19 cellular contexts compared by ENCODE assay signal in the genomic region with DNA sequence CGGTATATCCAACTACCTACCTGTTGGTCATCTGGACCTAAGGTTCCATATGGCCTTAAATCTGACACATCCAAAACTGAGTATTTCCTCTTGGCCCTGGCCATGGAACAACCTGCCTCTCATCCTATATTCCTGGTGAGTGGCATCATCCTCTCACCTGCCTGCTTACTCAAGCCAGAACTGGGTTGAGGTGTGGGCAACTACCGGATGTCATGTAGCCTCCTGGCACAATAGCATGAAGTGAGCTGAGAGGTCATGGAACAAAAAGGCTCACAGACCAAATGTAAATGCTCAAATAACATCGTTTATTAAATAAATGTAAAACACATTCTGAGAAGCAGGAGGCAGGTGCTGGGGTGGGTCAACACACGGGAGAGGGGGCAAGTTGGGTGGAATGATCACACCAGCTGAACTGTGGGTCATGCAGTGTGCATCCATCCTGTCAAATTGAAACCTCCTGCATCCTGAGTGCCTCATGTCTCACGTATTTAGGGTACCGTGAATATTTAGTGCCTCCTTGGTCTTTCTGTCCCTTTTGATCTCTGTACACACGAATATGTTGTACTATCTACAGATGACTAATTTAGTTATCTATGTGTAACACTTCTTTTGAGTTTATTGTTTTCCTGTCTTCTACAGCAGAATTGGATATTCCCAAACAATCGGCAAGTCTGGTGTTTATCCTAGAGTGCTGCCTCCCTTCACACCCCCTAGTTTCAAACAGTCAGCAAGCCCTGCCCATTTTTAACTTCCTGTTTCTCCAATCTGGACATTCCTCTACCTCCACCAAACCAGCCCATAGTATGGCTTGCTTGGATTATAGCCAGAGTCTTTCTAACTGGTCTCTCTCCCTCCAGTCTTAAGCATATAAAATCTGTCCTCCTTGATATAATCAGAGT. TPM values are rescaled to one million over a fixed set of nuclear protein-coding genes. Genes with fewer than 3 reads are reported as not detected.
A peak's percentile ranks its signal among the peaks of the same experiment; 100 is the strongest.
DNase-seq lines count a peak whose midpoint lies in the region; ATAC-seq and TF ChIP-seq lines count a peak whose summit lies in the region.
"Had no signal": no experiment of that assay in that cellular context is flagged by ENCODE, and none has a peak within 500 bp of the region (broad histone marks: within the 10 kb centered on the region; RNA-seq: fewer than 3 reads in every experiment).

No MANE protein-coding gene starts in this region.

- peak overlapping the region; percentile 2 for H3K27ac Mint-ChIP-seq in activated CD8-positive, alpha-beta memory T cell treated with anti-CD3 and anti-CD28 coated beads, Interleukin-2, amount 10 ng/mL, durations not matched to agents 7 days and 5 days
- peak overlapping the region; percentile 2 for H3K27ac Mint-ChIP-seq in stimulated activated naive B cell treated with anti-CD40 and anti-IgM and Interleukin-4, amounts not matched to agents 10 μg/mL and 1 μg/mL and 100 μg/mL, for 72 hours

- no peaks in the 10 kb centered on the region for H3K27me3 Mint-ChIP-seq in activated CD8-positive, alpha-beta memory T cell treated with anti-CD3 and anti-CD28 coated beads, Interleukin-2, amount 10 ng/mL, durations not matched to agents 7 days and 5 days
- no peaks in the 10 kb centered on the region for H3K27me3 Mint-ChIP-seq in stimulated activated naive B cell treated with anti-CD40 and anti-IgM and Interleukin-4, amounts not matched to agents 10 μg/mL and 1 μg/mL and 100 μg/mL, for 72 hours

- TF ChIP-seq CTCF in colonic mucosa (IDR thresholded peaks at IDR 0.05): no peak

- intact Hi-C loops in colonic mucosa (cut with DNase I): no loop called here

- H3K36me3 Mint-ChIP-seq in activated CD8-positive, alpha-beta memory T cell treated with anti-CD3 and anti-CD28 coated beads, Interleukin-2, amount 10 ng/mL, durations not matched to agents 7 days and 5 days: no peaks in the 10 kb centered on the region
- H3K36me3 Mint-ChIP-seq in stimulated activated naive B cell treated with anti-CD40 and anti-IgM and Interleukin-4, amounts not matched to agents 10 μg/mL and 1 μg/mL and 100 μg/mL, for 72 hours: peaks cover 0 to 4% of the 10 kb centered on the region in 2 donors

- H3K4me3 ChIP-seq in colonic mucosa: no peak overlapping the region
- H3K4me3 ChIP-seq: SJSA1, uterus had no signal

- no peaks in the 10 kb centered on the region for H3K36me3 ChIP-seq in colonic mucosa
- H3K36me3 ChIP-seq: SJSA1, uterus had no signal

- H3K4me1 ChIP-seq in colonic mucosa: peaks cover 8% of the 10 kb centered on the region
- H3K4me1 ChIP-seq: uterus had no signal

- CTCF ChIA-PET in activated CD8-positive, alpha-beta memory T cell treated with anti-CD3 and anti-CD28 coated beads, Interleukin-2, amount 10 ng/mL, durations not matched to agents 7 days and 5 days (lab: Charles Lee): interaction anchor here (1.0 kb wide), 1 partner anchor 41 kb away, joined by 4 read pairs; no protein-coding TSS in a partner anchor

- DNase-seq in activated CD8-positive, alpha-beta memory T cell treated with anti-CD3 and anti-CD28 coated beads, Interleukin-2, amount 10 ng/mL, durations not matched to agents 7 days and 5 days: no peak
- no peak for DNase-seq in activated CD8-positive, alpha-beta memory T cell treated with anti-CD3 and anti-CD28 coated beads, Interleukin-2, amount 50 U/mL, for 4 hours
- DNase-seq in NCI-H2196 treated with DMSO at 0.1 percent for 48 hours (lab: John Stamatoyannopoulos, UW; ENCODE audit: unreplicated experiment) (peak; percentile 42), colonic mucosa (peak; percentile 58), activated gamma-delta T cell treated with Interleukin-2 at 50 U/mL for 16 hours (no peak)
- DNase-seq in stimulated activated naive B cell treated with anti-CD40 and anti-IgM and Interleukin-4, amounts not matched to agents 10 μg/mL and 1 μg/mL and 100 μg/mL, for 72 hours: no peak
- DNase-seq in activated effector memory CD4-positive, alpha-beta T cell treated with Interleukin-2 at 50 U/mL for 16 hours: no peak
- DNase-seq: activated T-cell treated with anti-CD3 and anti-CD28 coated beads, Interleukin-2, amount 50 U/mL, for 1 hour; DMS 273 treated with DMSO at 0.1 percent for 48 hours; H7; NCI-H1048; NCI-H69; uterus had no signal

- no peak overlapping the region for H3K9ac ChIP-seq in colonic mucosa (ENCODE audit: low read depth in 2 of 2, low read length in 2 of 2)

- H3K9me3 ChIP-seq in colonic mucosa: no peaks in the 10 kb centered on the region
- H3K9me3 ChIP-seq: SJSA1, uterus had no signal

- no peak overlapping the region for H3K4me3 Mint-ChIP-seq in activated CD8-positive, alpha-beta memory T cell treated with anti-CD3 and anti-CD28 coated beads, Interleukin-2, amount 10 ng/mL, durations not matched to agents 7 days and 5 days
- no peak overlapping the region for H3K4me3 Mint-ChIP-seq in stimulated activated naive B cell treated with anti-CD40 and anti-IgM and Interleukin-4, amounts not matched to agents 10 μg/mL and 1 μg/mL and 100 μg/mL, for 72 hours

- H3K9me3 Mint-ChIP-seq in activated CD8-positive, alpha-beta memory T cell treated with anti-CD3 and anti-CD28 coated beads, Interleukin-2, amount 10 ng/mL, durations not matched to agents 7 days and 5 days (ENCODE audit: low read depth): no peaks in the 10 kb centered on the region
- H3K9me3 Mint-ChIP-seq in stimulated activated naive B cell treated with anti-CD40 and anti-IgM and Interleukin-4, amounts not matched to agents 10 μg/mL and 1 μg/mL and 100 μg/mL, for 72 hours: no peaks in the 10 kb centered on the region

- peak; percentile 38 for ATAC-seq in activated CD8-positive, alpha-beta memory T cell treated with anti-CD3 and anti-CD28 coated beads, Interleukin-2, amount 10 ng/mL, durations not matched to agents 7 days and 5 days
- ATAC-seq in stimulated activated naive B cell treated with anti-CD40 and anti-IgM and Interleukin-4, amounts not matched to agents 10 μg/mL and 1 μg/mL and 100 μg/mL, for 72 hours (replicated peaks): peak in 1 of 2 donors; percentile 17
- no peak for ATAC-seq in GM21619 (IDR thresholded peaks at IDR 0.05; ENCODE audit: unreplicated experiment)

- no peaks in the 10 kb centered on the region for H3K27me3 ChIP-seq in colonic mucosa
- H3K27me3 ChIP-seq: SJSA1, uterus had no signal

- peaks cover 28% of the 10 kb centered on the region for H3K4me1 Mint-ChIP-seq in activated CD8-positive, alpha-beta memory T cell treated with anti-CD3 and anti-CD28 coated beads, Interleukin-2, amount 10 ng/mL, durations not matched to agents 7 days and 5 days
- H3K4me1 Mint-ChIP-seq in stimulated activated naive B cell treated with anti-CD40 and anti-IgM and Interleukin-4, amounts not matched to agents 10 μg/mL and 1 μg/mL and 100 μg/mL, for 72 hours: peaks cover 17 to 19% of the 10 kb centered on the region in 2 donors

- peak overlapping the region; percentile 23 for H3K27ac ChIP-seq in colonic mucosa
- H3K27ac ChIP-seq: SJSA1, uterus had no signal

RNA-seq across cellular contexts. Expression of a gene that starts 7.9 kb away (rescaled TPM):
- not detected for total RNA-seq in activated CD8-positive, alpha-beta memory T cell treated with anti-CD3 and anti-CD28 coated beads, Interleukin-2, amount 10 ng/mL, durations not matched to agents 7 days and 5 days
- 1 to 10 TPM; 3.4 to 7.0 TPM for total RNA-seq in colonic mucosa
- total RNA-seq: HT1080, SJSA1 had no signal

RNA-seq across cellular contexts. Expression of a gene that starts 20.0 kb away (rescaled TPM):
- total RNA-seq in activated CD8-positive, alpha-beta memory T cell treated with anti-CD3 and anti-CD28 coated beads, Interleukin-2, amount 10 ng/mL, durations not matched to agents 7 days and 5 days: 100 to 1,000 TPM; 100 to 106 TPM
- total RNA-seq in colonic mucosa: 10 to 100 TPM in 1 of 2 donors, 1 to 10 TPM in 1; 8.8 to 39.6 TPM

RNA-seq across cellular contexts. Expression of a gene that starts 20.8 kb away (rescaled TPM):
- total RNA-seq in activated CD8-positive, alpha-beta memory T cell treated with anti-CD3 and anti-CD28 coated beads, Interleukin-2, amount 10 ng/mL, durations not matched to agents 7 days and 5 days: 10 to 100 TPM; 48.3 to 57.9 TPM
- total RNA-seq in colonic mucosa: 10 to 100 TPM; 31.8 to 55.4 TPM

RNA-seq across cellular contexts. Expression of a gene that starts 39.5 kb away (rescaled TPM):
- not detected for total RNA-seq in activated CD8-positive, alpha-beta memory T cell treated with anti-CD3 and anti-CD28 coated beads, Interleukin-2, amount 10 ng/mL, durations not matched to agents 7 days and 5 days
- not detected for total RNA-seq in colonic mucosa
- total RNA-seq: aorta, HT1080, kidney epithelial cell, myocyte, SJSA1, uterus had no signal

RNA-seq across cellular contexts. Expression of a gene that starts 58.1 kb away (rescaled TPM):
- not detected for total RNA-seq in activated CD8-positive, alpha-beta memory T cell treated with anti-CD3 and anti-CD28 coated beads, Interleukin-2, amount 10 ng/mL, durations not matched to agents 7 days and 5 days
- total RNA-seq in colonic mucosa: not detected
- total RNA-seq: aorta, H7, HT1080, kidney epithelial cell, myocyte, SJSA1 had no signal

Comparison
In these comparisons a context has a peak if more than half of its experiments do, and no peak if none do; other contexts are left out.
1. DNase-seq: peak in NCI-H2196 treated with DMSO at 0.1 percent for 48 hours (single experiment) and colonic mucosa (single experiment); none in activated CD8-positive, alpha-beta memory T cell treated with anti-CD3 and anti-CD28 coated beads, Interleukin-2, amount 10 ng/mL, durations not matched to agents 7 days and 5 days (single experiment), activated CD8-positive, alpha-beta memory T cell treated with anti-CD3 and anti-CD28 coated beads, Interleukin-2, amount 50 U/mL, for 4 hours (single experiment), stimulated activated naive B cell treated with anti-CD40 and anti-IgM and Interleukin-4, amounts not matched to agents 10 μg/mL and 1 μg/mL and 100 μg/mL, for 72 hours (single experiment), activated gamma-delta T cell treated with Interleukin-2 at 50 U/mL for 16 hours (single experiment) and activated effector memory CD4-positive, alpha-beta T cell treated with Interleukin-2 at 50 U/mL for 16 hours (single experiment).